1 cellular context compared by ENCODE assay signal in the genomic region with DNA sequence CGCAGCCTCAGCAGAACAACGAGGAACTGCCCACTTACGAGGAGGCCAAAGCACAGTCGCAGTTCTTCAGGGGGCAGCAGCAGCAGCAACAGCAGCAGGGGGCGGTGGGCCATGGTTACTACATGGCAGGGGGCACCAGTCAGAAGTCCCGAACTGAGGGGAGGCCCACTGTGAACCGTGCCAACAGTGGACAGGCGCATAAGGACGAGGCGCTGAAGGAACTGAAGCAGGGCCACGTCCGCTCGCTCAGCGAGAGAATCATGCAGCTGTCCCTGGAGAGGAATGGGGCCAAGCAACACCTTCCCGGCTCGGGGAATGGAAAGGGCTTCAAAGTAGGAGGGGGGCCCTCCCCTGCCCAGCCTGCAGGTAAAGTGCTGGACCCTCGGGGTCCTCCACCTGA.
TF ChIP-seq lines count a peak whose summit lies in the region.

No MANE protein-coding gene starts in this region.

TF ChIP-seq in endothelial cell of umbilical vein, 7 proteins besides CTCF, POLR2A, EP300 and RAD21:
- TF ChIP-seq, protein P1, sequence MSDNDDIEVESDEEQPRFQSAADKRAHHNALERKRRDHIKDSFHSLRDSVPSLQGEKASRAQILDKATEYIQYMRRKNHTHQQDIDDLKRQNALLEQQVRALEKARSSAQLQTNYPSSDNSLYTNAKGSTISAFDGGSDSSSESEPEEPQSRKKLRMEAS (IDR thresholded peaks at IDR 0.05; ENCODE audit: insufficient read depth, insufficient read length) = no peak
